1 cellular context compared by ENCODE assay signal in genomic region chr4:100981447-100982204, GRCh38.
TF ChIP-seq lines count a peak whose summit lies in the region.

No MANE protein-coding gene starts in this region.

TF ChIP-seq in HepG2, 621 proteins besides CTCF, POLR2A, EP300 and RAD21 (continued from another document):
- TF ChIP-seq IRF9 (CRISPR knock-in tag; IDR thresholded peaks at IDR 0.05; ENCODE audit: borderline replicate concordance) (no peak), NFE2L2 (IDR thresholded peaks at IDR 0.05; ENCODE audit: low read length) (no peak), ZNF432 (CRISPR knock-in tag; IDR thresholded peaks at IDR 0.05; ENCODE audit: borderline replicate concordance) (no peak), ZNF296 (CRISPR knock-in tag; conservative IDR thresholded peaks at IDR 0.05) (no peak)
